In genomic region chrX:110170029-110170428, GRCh38 we compare ENCODE assay signal across 8 cellular contexts.
"Had no signal": no experiment of that assay in that cellular context is flagged by ENCODE, and none has a peak within 500 bp of the region (broad histone marks: within the 10 kb centered on the region; RNA-seq: fewer than 3 reads in every experiment).

No MANE protein-coding gene starts in this region.

- H3K9me3 Mint-ChIP-seq: GM23338, H9, HFFc6 had no signal

- H3K9ac ChIP-seq: GM23248 had no signal

- H3K4me2 ChIP-seq: GM23338 had no signal

- H3K4me3 Mint-ChIP-seq: GM23338, H9, HFFc6 had no signal

- H3K27ac ChIP-seq: GM23248 had no signal

- H3K27ac Mint-ChIP-seq: GM23338, HFFc6 had no signal

- DNase-seq: GM23248, GOT3, H7, H9, HCEC 1CT, HFFc6 had no signal

- H3K4me1 ChIP-seq: HAP-1 had no signal

- H3K36me3 ChIP-seq: HAP-1 had no signal

- H3K9me3 ChIP-seq: HAP-1 had no signal

- H3K4me3 ChIP-seq: GM23248, GM23338, HAP-1 had no signal

- H2AFZ ChIP-seq: GM23248, GM23338 had no signal
